31 cellular contexts compared by ENCODE assay signal in genomic region chr3:137180220-137180619, GRCh38.
"Had no signal": no experiment of that assay in that cellular context is flagged by ENCODE, and none has a peak within 500 bp of the region (broad histone marks: within the 10 kb centered on the region; RNA-seq: fewer than 3 reads in every experiment).

No MANE protein-coding gene starts in this region.

- H3K27ac Mint-ChIP-seq: natural killer cell; nephron; neural progenitor cell; progenitor cell of endocrine pancreas; stimulated activated memory B cell treated with anti-CD40 and anti-IgM and Interleukin-4, amounts not matched to agents 10 μg/mL and 1 μg/mL and 100 μg/mL, for 72 hours; stimulated activated naive CD8-positive, alpha-beta T cell treated with anti-CD3 and anti-CD28 coated beads, Interleukin-15, amount 100 ng/mL, for 72 hours; type B pancreatic cell had no signal

- H3K27me3 ChIP-seq: neural progenitor cell, ovary, spleen, suprapubic skin, testis, tibial artery, transverse colon, upper lobe of right lung, uterus had no signal

- H3K9me3 ChIP-seq: ovary, psoas muscle, testis, tibial artery, upper lobe of right lung, uterus had no signal

- H3K4me3 ChIP-seq: neural progenitor cell, ovary, psoas muscle, skin epidermis, smooth muscle cell, spleen, suprapubic skin, testis, tibial artery, transverse colon, upper lobe of right lung, uterus had no signal

- H3K4me2 ChIP-seq: neural progenitor cell, smooth muscle cell had no signal

- H3K4me3 Mint-ChIP-seq: natural killer cell; nephron; neural progenitor cell; stimulated activated memory B cell treated with anti-CD40 and anti-IgM and Interleukin-4, amounts not matched to agents 10 μg/mL and 1 μg/mL and 100 μg/mL, for 72 hours; stimulated activated naive CD8-positive, alpha-beta T cell treated with anti-CD3 and anti-CD28 coated beads, Interleukin-15, amount 100 ng/mL, for 72 hours; type B pancreatic cell had no signal

- H3K79me2 ChIP-seq: parathyroid adenoma had no signal

- H2AFZ ChIP-seq: neural progenitor cell, parathyroid adenoma had no signal

- DNase-seq: natural killer cell; occipital lobe; ovary; posterior cingulate gyrus; psoas muscle; right cardiac atrium; spleen; stimulated activated CD4-positive, alpha-beta T cell treated with anti-CD3 and anti-CD28 coated beads, Interleukin-12 subunit alpha, Interleukin-12 subunit beta, amount 100 ng/mL, for 4 hours; stimulated activated CD4-positive, alpha-beta T cell treated with anti-CD3 and anti-CD28 coated beads, Interleukin-1b, Interleukin-23, amount 100 ng/mL, for 48 hours; stimulated activated CD4-positive, alpha-beta T cell treated with anti-CD3 and anti-CD28 coated beads, Interleukin-4, amount 100 ng/mL, for 1 hour; stimulated activated CD4-positive, alpha-beta T cell treated with anti-CD3 and anti-CD28 coated beads, Interleukin-4, amount 100 ng/mL, for 4 hours; stimulated activated CD8-positive, alpha-beta memory T cell treated with anti-CD3 and anti-CD28 coated beads, Interleukin-4, amount 100 ng/mL, for 48 hours; stimulated activated naive CD4-positive, alpha-beta T cell; stimulated activated naive CD8-positive, alpha-beta T cell treated with anti-CD3 and anti-CD28 coated beads, Interleukin-15, amount 100 ng/mL, for 72 hours; stimulated activated naive CD8-positive, alpha-beta T cell treated with anti-CD3 and anti-CD28 coated beads, Interleukin-15, Interleukin-2, amounts not matched to agents 100 U/mL and 50 U/mL, for 24 hours; substantia nigra; testis; tibial artery; transverse colon; upper lobe of right lung; uterus had no signal

- ATAC-seq: natural killer cell; psoas muscle; right cardiac atrium; sciatic nerve; stimulated activated memory B cell treated with anti-CD40 and anti-IgM and Interleukin-4, amounts not matched to agents 10 μg/mL and 1 μg/mL and 100 μg/mL, for 72 hours; stimulated activated naive CD8-positive, alpha-beta T cell treated with anti-CD3 and anti-CD28 coated beads, Interleukin-15, amount 100 ng/mL, for 72 hours; stimulated activated naive CD8-positive, alpha-beta T cell treated with anti-CD3 and anti-CD28 coated beads, Interleukin-15, Interleukin-2, amounts not matched to agents 100 U/mL and 50 U/mL, for 24 hours; upper lobe of right lung had no signal

- H3K4me1 Mint-ChIP-seq: natural killer cell; nephron; neural progenitor cell; stimulated activated memory B cell treated with anti-CD40 and anti-IgM and Interleukin-4, amounts not matched to agents 10 μg/mL and 1 μg/mL and 100 μg/mL, for 72 hours; stimulated activated naive CD8-positive, alpha-beta T cell treated with anti-CD3 and anti-CD28 coated beads, Interleukin-15, amount 100 ng/mL, for 72 hours had no signal

- H3K9ac ChIP-seq: neural progenitor cell, parathyroid adenoma had no signal

- H3K36me3 Mint-ChIP-seq: natural killer cell; neural progenitor cell; stimulated activated memory B cell treated with anti-CD40 and anti-IgM and Interleukin-4, amounts not matched to agents 10 μg/mL and 1 μg/mL and 100 μg/mL, for 72 hours; type B pancreatic cell had no signal

- H3K4me1 ChIP-seq: neural progenitor cell, parathyroid adenoma, psoas muscle, spleen, suprapubic skin, testis, tibial artery, transverse colon, upper lobe of right lung, uterus had no signal

- H3K27ac ChIP-seq: neural progenitor cell, ovary, parathyroid adenoma, psoas muscle, skin epidermis, spleen, suprapubic skin, testis, tibial artery, transverse colon, upper lobe of right lung, uterus had no signal

- H3K36me3 ChIP-seq: neural progenitor cell, ovary, spleen, suprapubic skin, tibial artery, transverse colon, upper lobe of right lung, uterus had no signal

- H3K27me3 Mint-ChIP-seq: progenitor cell of endocrine pancreas; stimulated activated memory B cell treated with anti-CD40 and anti-IgM and Interleukin-4, amounts not matched to agents 10 μg/mL and 1 μg/mL and 100 μg/mL, for 72 hours; stimulated activated naive CD8-positive, alpha-beta T cell treated with anti-CD3 and anti-CD28 coated beads, Interleukin-15, amount 100 ng/mL, for 72 hours; type B pancreatic cell had no signal
